9 cellular contexts compared by ENCODE assay signal in the genomic region with DNA sequence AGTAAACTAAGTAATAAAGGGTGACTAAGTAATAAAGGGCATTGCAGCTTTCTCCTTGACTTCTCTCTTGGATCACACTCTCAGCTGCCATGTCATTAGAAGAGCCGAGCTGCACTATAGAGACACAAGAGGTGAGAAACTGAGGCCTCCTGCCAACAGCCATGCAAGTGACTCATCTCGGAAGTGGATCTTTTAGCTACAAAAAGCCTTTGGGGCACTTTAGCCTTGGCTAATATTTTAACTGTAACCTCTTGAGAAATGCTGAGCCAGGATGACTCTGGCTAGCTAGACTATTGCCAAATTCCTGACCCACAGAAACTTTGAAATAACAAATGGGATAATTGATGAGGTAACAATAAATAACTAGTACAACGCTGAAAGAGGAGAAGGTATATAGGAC. TPM values are rescaled to one million over a fixed set of nuclear protein-coding genes. Genes with fewer than 3 reads are reported as not detected.
DNase-seq lines count a peak whose midpoint lies in the region; ATAC-seq and TF ChIP-seq lines count a peak whose summit lies in the region.
"Had no signal": no experiment of that assay in that cellular context is flagged by ENCODE, and none has a peak within 500 bp of the region (broad histone marks: within the 10 kb centered on the region; RNA-seq: fewer than 3 reads in every experiment).

No MANE protein-coding gene starts in this region.

- H3K9me3 Mint-ChIP-seq in activated naive CD8-positive, alpha-beta T cell treated with anti-CD3 and anti-CD28 coated beads, Interleukin-2, amount 10 ng/mL, durations not matched to agents 7 days and 5 days: no peaks in the 10 kb centered on the region
- no peaks in the 10 kb centered on the region for H3K9me3 Mint-ChIP-seq in activated naive CD8-positive, alpha-beta T cell treated with anti-CD3 and anti-CD28 coated beads, Interleukin-2, amount 50 U/mL, for 24 hours

- peaks cover 17% of the 10 kb centered on the region for H3K36me3 Mint-ChIP-seq in activated naive CD8-positive, alpha-beta T cell treated with anti-CD3 and anti-CD28 coated beads, Interleukin-2, amount 10 ng/mL, durations not matched to agents 7 days and 5 days
- H3K36me3 Mint-ChIP-seq in activated naive CD8-positive, alpha-beta T cell treated with anti-CD3 and anti-CD28 coated beads, Interleukin-2, amount 50 U/mL, for 24 hours (ENCODE audit: low read depth): peaks cover 7% of the 10 kb centered on the region

- 94% methylated on average over 3 of the region's 3 CpGs for WGBS in thymus

- no peaks in the 10 kb centered on the region for H3K9me3 ChIP-seq in thymus (ENCODE audit: control insufficient read depth)

- H3K27ac ChIP-seq in RWPE1: no peak overlapping the region
- peak overlapping the region; percentile 87 for H3K27ac ChIP-seq in thymus (ENCODE audit: low read depth)

- no peak for TF ChIP-seq CTCF in RWPE1 (conservative IDR thresholded peaks at IDR 0.05; ENCODE audit: low read depth)

- peaks cover 26% of the 10 kb centered on the region for H3K4me1 Mint-ChIP-seq in activated naive CD8-positive, alpha-beta T cell treated with anti-CD3 and anti-CD28 coated beads, Interleukin-2, amount 10 ng/mL, durations not matched to agents 7 days and 5 days
- peaks cover 19% of the 10 kb centered on the region for H3K4me1 Mint-ChIP-seq in activated naive CD8-positive, alpha-beta T cell treated with anti-CD3 and anti-CD28 coated beads, Interleukin-2, amount 50 U/mL, for 24 hours

- POLR2A ChIA-PET in activated naive CD8-positive, alpha-beta T cell treated with anti-CD3 and anti-CD28 coated beads, Interleukin-2, amount 10 ng/mL, durations not matched to agents 7 days and 5 days (lab: Charles Lee): interaction anchor here (2.0 to 5.4 kb wide), 2 partner anchors 13 to 133 kb away, joined by 10 to 53 read pairs; a partner anchor contains a TSS
- POLR2A ChIA-PET in RWPE1 (lab: Yijun Ruan, JAX; ENCODE audit: low non-redundant PET): no interaction called here

- no peak for DNase-seq in activated naive CD8-positive, alpha-beta T cell treated with anti-CD3 and anti-CD28 coated beads, Interleukin-2, amount 10 ng/mL, durations not matched to agents 7 days and 5 days
- no peak for DNase-seq in activated naive CD8-positive, alpha-beta T cell treated with anti-CD3 and anti-CD28 coated beads, Interleukin-2, amount 50 U/mL, for 24 hours
- DNase-seq in RWPE1 (ENCODE audit: low spot score) (peak; percentile 20), fibroblast of gingiva (ENCODE audit: low read depth) (peak; percentile 91), NCI-H510A (lab: John Stamatoyannopoulos, UW) (no peak), H7 (no peak)
- no peak for DNase-seq in activated T-cell treated with anti-CD3 and anti-CD28 coated beads, Interleukin-2, amount 50 U/mL, for 48 hours

- H3K4me1 ChIP-seq in thymus (ENCODE audit: control insufficient read depth, insufficient read depth, low read length): peaks cover 13% of the 10 kb centered on the region

- no peak overlapping the region for H3K4me3 ChIP-seq in thymus (ENCODE audit: low read length)
- H3K4me3 ChIP-seq in H7 (ENCODE audit: insufficient read depth, low read depth, low read length): no peak overlapping the region

- no peaks in the 10 kb centered on the region for H3K27me3 Mint-ChIP-seq in activated naive CD8-positive, alpha-beta T cell treated with anti-CD3 and anti-CD28 coated beads, Interleukin-2, amount 10 ng/mL, durations not matched to agents 7 days and 5 days
- H3K27me3 Mint-ChIP-seq in activated naive CD8-positive, alpha-beta T cell treated with anti-CD3 and anti-CD28 coated beads, Interleukin-2, amount 50 U/mL, for 24 hours: no peaks in the 10 kb centered on the region

- peak overlapping the region; percentile 24 for H3K27ac Mint-ChIP-seq in activated naive CD8-positive, alpha-beta T cell treated with anti-CD3 and anti-CD28 coated beads, Interleukin-2, amount 10 ng/mL, durations not matched to agents 7 days and 5 days
- no peak overlapping the region for H3K27ac Mint-ChIP-seq in activated naive CD8-positive, alpha-beta T cell treated with anti-CD3 and anti-CD28 coated beads, Interleukin-2, amount 50 U/mL, for 24 hours

- ATAC-seq in activated naive CD8-positive, alpha-beta T cell treated with anti-CD3 and anti-CD28 coated beads, Interleukin-2, amount 10 ng/mL, durations not matched to agents 7 days and 5 days (ENCODE audit: low read depth): no peak
- ATAC-seq in activated naive CD8-positive, alpha-beta T cell treated with anti-CD3 and anti-CD28 coated beads, Interleukin-2, amount 50 U/mL, for 24 hours: no peak
- ATAC-seq: SK-N-SH treated with all-trans-retinoic acid at 6 μM for 48 hours had no signal

- CTCF ChIA-PET in RWPE1 (lab: Yijun Ruan, JAX): no interaction called here

- H3K36me3 ChIP-seq in thymus (ENCODE audit: control insufficient read depth, insufficient read depth): no peaks in the 10 kb centered on the region
- no peaks in the 10 kb centered on the region for H3K36me3 ChIP-seq in H7 (replicated peaks; ENCODE audit: control insufficient read depth, insufficient read depth, low read length)

- H3K4me3 Mint-ChIP-seq in activated naive CD8-positive, alpha-beta T cell treated with anti-CD3 and anti-CD28 coated beads, Interleukin-2, amount 10 ng/mL, durations not matched to agents 7 days and 5 days: no peak overlapping the region
- no peak overlapping the region for H3K4me3 Mint-ChIP-seq in activated naive CD8-positive, alpha-beta T cell treated with anti-CD3 and anti-CD28 coated beads, Interleukin-2, amount 50 U/mL, for 24 hours

- H3K27me3 ChIP-seq in thymus (ENCODE audit: control insufficient read depth, insufficient read depth) (no peaks in the 10 kb centered on the region), H7 (ENCODE audit: control insufficient read depth, insufficient read depth, low read length) (no peaks in the 10 kb centered on the region)

RNA-seq across cellular contexts. Expression of a gene that starts 1.5 kb away (rescaled TPM):
- 10 to 100 TPM; 23.2 to 24.0 TPM for total RNA-seq in activated naive CD8-positive, alpha-beta T cell treated with anti-CD3 and anti-CD28 coated beads, Interleukin-2, amount 10 ng/mL, durations not matched to agents 7 days and 5 days
- polyA plus RNA-seq in thymus: 3.6 TPM
- total RNA-seq in H7 (2014; rRNA removed; shearing (Covaris generic)): 7.8 and 8.8 TPM in 2 replicates

Comparison
In these comparisons a context has a peak if more than half of its experiments do, and no peak if none do; other contexts are left out.
1. DNase-seq: peak in RWPE1 (single experiment) and fibroblast of gingiva (single experiment); none in activated naive CD8-positive, alpha-beta T cell treated with anti-CD3 and anti-CD28 coated beads, Interleukin-2, amount 10 ng/mL, durations not matched to agents 7 days and 5 days (single experiment), activated naive CD8-positive, alpha-beta T cell treated with anti-CD3 and anti-CD28 coated beads, Interleukin-2, amount 50 U/mL, for 24 hours (single experiment), NCI-H510A (single experiment), H7 (single experiment) and activated T-cell treated with anti-CD3 and anti-CD28 coated beads, Interleukin-2, amount 50 U/mL, for 48 hours (0 of 2).